10 cellular contexts compared by ENCODE assay signal in genomic region chr6:25173951-25174474, GRCh38.
DNase-seq lines count a peak whose midpoint lies in the region; ATAC-seq, FAIRE-seq and TF ChIP-seq lines count a peak whose summit lies in the region.
"Had no signal": no experiment of that assay in that cellular context is flagged by ENCODE, and none has a peak within 500 bp of the region (broad histone marks: within the 10 kb centered on the region; RNA-seq: fewer than 3 reads in every experiment).

No MANE protein-coding gene starts in this region.

- DNase-seq in COLO668 (lab: John Stamatoyannopoulos, UW; ENCODE audit: unreplicated experiment) (peak; percentile 24), M059J (ENCODE audit: low read depth) (peak; percentile 98), K562 (ENCODE audit: extremely low read depth in 1 of 4, low spot score in 3 of 4) (no peak), myocyte (ENCODE audit: low read depth) (peak; percentile 72), progenitor cell of endocrine pancreas (ENCODE audit: low spot score, unreplicated experiment) (no peak), endodermal cell (no peak)

- H3K9ac ChIP-seq in K562 (ENCODE audit: insufficient read depth in 1 of 2, low read depth in 2 of 2, low read length in 2 of 2), result no peak overlapping the region
- H3K9ac ChIP-seq in endodermal cell (ENCODE audit: extremely low read depth, low read length, poor library complexity, severe bottlenecking), result no peak overlapping the region

- no peak overlapping the region for H3K27ac ChIP-seq in K562 (ENCODE audit: extremely low read depth, low read depth, low read length)
- H3K27ac ChIP-seq in endodermal cell (ENCODE audit: low read depth, low read length), result no peak overlapping the region

- TF ChIP-seq POLR2A in K562 (conservative IDR thresholded peaks at IDR 0.05), result no peak

- H3K4me3 ChIP-seq in K562, result no peak overlapping the region
- H3K4me3 ChIP-seq in endodermal cell (ENCODE audit: low read length), result no peak overlapping the region

- H3K36me3 ChIP-seq in K562 (ENCODE audit: control insufficient read depth, insufficient read depth, low read length) (no peaks in the 10 kb centered on the region), endodermal cell (ENCODE audit: control insufficient read depth, insufficient read depth, low read length) (no peaks in the 10 kb centered on the region)

- no peaks in the 10 kb centered on the region for H3K4me1 Mint-ChIP-seq in progenitor cell of endocrine pancreas (ENCODE audit: low read depth)
- no peaks in the 10 kb centered on the region for H3K4me1 Mint-ChIP-seq in endodermal cell

- ATAC-seq in K562, result no peak
- no peak for ATAC-seq in GM19467 (IDR thresholded peaks at IDR 0.05; ENCODE audit: unreplicated experiment)
- no peak for ATAC-seq in GM21619 (IDR thresholded peaks at IDR 0.05; ENCODE audit: unreplicated experiment)

- no peak overlapping the region for H2AFZ ChIP-seq in K562 (ENCODE audit: low read depth, low read length)

- H3K4me1 ChIP-seq in K562 (replicated peaks in 1 of 2; ENCODE audit: control insufficient read depth in 2 of 2, insufficient read depth in 2 of 2, low read length in 2 of 2) (no peaks in the 10 kb centered on the region), endodermal cell (ENCODE audit: control insufficient read depth, insufficient read depth, low read length) (no peaks in the 10 kb centered on the region)

- in situ Hi-C loops in K562 (cut with MboI), result no loop called here

- no peaks in the 10 kb centered on the region for H3K9me3 Mint-ChIP-seq in progenitor cell of endocrine pancreas (ENCODE audit: low read depth)
- no peaks in the 10 kb centered on the region for H3K9me3 Mint-ChIP-seq in endodermal cell
- H3K9me3 Mint-ChIP-seq: memory B cell had no signal

- no peaks in the 10 kb centered on the region for H3K79me2 ChIP-seq in K562 (ENCODE audit: control insufficient read depth, insufficient read depth, low read length)

- no peak overlapping the region for H3K27ac Mint-ChIP-seq in progenitor cell of endocrine pancreas
- H3K27ac Mint-ChIP-seq in endodermal cell, result no peak overlapping the region
- H3K27ac Mint-ChIP-seq: memory B cell had no signal

- intact Hi-C loops in K562 (cut with micrococcal nuclease), result no loop called here

- WGBS in K562 (ENCODE audit: insufficient coverage, low coverage, missing lambda C conversion rate), result 6% methylated on average over 4 of the region's 4 CpGs
- 87% methylated on average over 4 of the region's 4 CpGs; no CpG with 5 or more reads in 1 of the 2 experiments for WGBS in endodermal cell (ENCODE audit: insufficient coverage in 1 of 2, insufficient read length in 1 of 2), 2 experiments

- H3K27me3 ChIP-seq in K562 (ENCODE audit: control insufficient read depth in 2 of 2, insufficient read depth in 2 of 2, low read length in 2 of 2) (no peaks in the 10 kb centered on the region; a peak in 2 of 5 replicates), endodermal cell (ENCODE audit: control insufficient read depth, insufficient read depth, low read length, poor library complexity, severe bottlenecking) (no peaks in the 10 kb centered on the region)

- H3K4me3 Mint-ChIP-seq in progenitor cell of endocrine pancreas (ENCODE audit: low read depth) (no peak overlapping the region), endodermal cell (no peak overlapping the region)
- H3K4me3 Mint-ChIP-seq: memory B cell had no signal

- H4K20me1 ChIP-seq in K562 (replicated peaks; ENCODE audit: control insufficient read depth, insufficient read depth, low read length), result no peaks in the 10 kb centered on the region

- no peaks in the 10 kb centered on the region for H3K36me3 Mint-ChIP-seq in progenitor cell of endocrine pancreas (ENCODE audit: insufficient read depth)
- H3K36me3 Mint-ChIP-seq in endodermal cell (ENCODE audit: low read depth), result no peaks in the 10 kb centered on the region
- H3K36me3 Mint-ChIP-seq: memory B cell had no signal

- no peaks in the 10 kb centered on the region for H3K9me3 ChIP-seq in K562 (replicated peaks; ENCODE audit: control insufficient read depth, insufficient read depth, low read depth, low read length)
- no peaks in the 10 kb centered on the region for H3K9me3 ChIP-seq in endodermal cell (ENCODE audit: control insufficient read depth, low read length)

- H3K9me1 ChIP-seq in K562 (ENCODE audit: control insufficient read depth, insufficient read depth, low read length), result no peaks in the 10 kb centered on the region

- TF ChIP-seq CTCF in K562 (IDR thresholded peaks at IDR 0.05 in 2 of 3, conservative IDR thresholded peaks at IDR 0.05 in 1 of 3; ENCODE audit: insufficient read depth in 2 of 3, low read depth in 1 of 3, low read length in 3 of 3), result no peak
- TF ChIP-seq CTCF in progenitor cell of endocrine pancreas (IDR thresholded peaks at IDR 0.05; ENCODE audit: unreplicated experiment), result no peak
- no peak for TF ChIP-seq CTCF in endodermal cell (conservative IDR thresholded peaks at IDR 0.05)

- POLR2A ChIA-PET in K562 (lab: Yijun Ruan, JAX), result no interaction called here

- TF ChIP-seq RAD21 in K562 (CRISPR knock-in tag; conservative IDR thresholded peaks at IDR 0.05 in 1 of 2, IDR thresholded peaks at IDR 0.05 in 1 of 2), result no peak

- no peak overlapping the region for H3K4me2 ChIP-seq in K562 (ENCODE audit: insufficient read depth, low read length)

- no peak for FAIRE-seq in K562 (lab: Jason Lieb, UNC)
- FAIRE-seq: TTC549 had no signal

- H3K27me3 Mint-ChIP-seq in progenitor cell of endocrine pancreas (peaks cover 6% of the 10 kb centered on the region), endodermal cell (ENCODE audit: insufficient read depth) (peaks cover 1% of the 10 kb centered on the region)

- CTCF ChIA-PET in K562 (lab: Yijun Ruan, JAX; ENCODE audit: low intra/inter-chr PET ratio), result no interaction called here

- no peak for TF ChIP-seq EP300 in K562 (IDR thresholded peaks at IDR 0.05; ENCODE audit: low read length)

- no TSS peak for BruUV-seq in K562 (replicated peaks; lab: Mats Ljungman, UMichigan)

TF ChIP-seq in K562, 482 proteins besides CTCF, POLR2A, EP300 and RAD21 (continues in another document):
- TF ChIP-seq TEAD4 (IDR thresholded peaks at IDR 0.05; ENCODE audit: low read length) (no peak), TEAD4 (CRISPR knock-in tag; IDR thresholded peaks at IDR 0.05; ENCODE audit: borderline replicate concordance) (no peak), SIX5 (IDR thresholded peaks at IDR 0.05; ENCODE audit: borderline replicate concordance in 1 of 2, insufficient read depth in 1 of 2, low read depth in 1 of 2, low read length in 2 of 2) (no peak), FOXA1 (IDR thresholded peaks at IDR 0.05; ENCODE audit: borderline replicate concordance) (no peak), PBX2 (CRISPR knock-in tag; IDR thresholded peaks at IDR 0.05; ENCODE audit: low read depth) (no peak), PBX2 (tag; conservative IDR thresholded peaks at IDR 0.05; ENCODE audit: low read depth) (peak; percentile 89), ARID4B (CRISPR knock-in tag; IDR thresholded peaks at IDR 0.05) (no peak), ZNF589 (CRISPR knock-in tag; IDR thresholded peaks at IDR 0.05; ENCODE audit: low read depth) (no peak), TRIM24 (IDR thresholded peaks at IDR 0.05) (peak in 1 of 2 experiments; percentile 20; a peak in 1 of 4 replicates), ZNF217 (CRISPR knock-in tag; IDR thresholded peaks at IDR 0.05) (no peak), CEBPB (tag; IDR thresholded peaks at IDR 0.05) (peak; percentile 68)

Comparison
In these comparisons a context has a peak if more than half of its experiments do, and no peak if none do; other contexts are left out.
1. DNase-seq: peak in COLO668 (single experiment), M059J (single experiment) and myocyte (single experiment); none in K562 (0 of 4), progenitor cell of endocrine pancreas (single experiment) and endodermal cell (single experiment).